In genomic region chr20:45933231-45934045, GRCh38 we compare ENCODE assay signal across 1 cellular context.
TF ChIP-seq lines count a peak whose summit lies in the region.

No MANE protein-coding gene starts in this region.

TF ChIP-seq in SK-N-SH, 30 proteins besides CTCF, POLR2A, EP300 and RAD21:
- TF ChIP-seq, protein P1, sequence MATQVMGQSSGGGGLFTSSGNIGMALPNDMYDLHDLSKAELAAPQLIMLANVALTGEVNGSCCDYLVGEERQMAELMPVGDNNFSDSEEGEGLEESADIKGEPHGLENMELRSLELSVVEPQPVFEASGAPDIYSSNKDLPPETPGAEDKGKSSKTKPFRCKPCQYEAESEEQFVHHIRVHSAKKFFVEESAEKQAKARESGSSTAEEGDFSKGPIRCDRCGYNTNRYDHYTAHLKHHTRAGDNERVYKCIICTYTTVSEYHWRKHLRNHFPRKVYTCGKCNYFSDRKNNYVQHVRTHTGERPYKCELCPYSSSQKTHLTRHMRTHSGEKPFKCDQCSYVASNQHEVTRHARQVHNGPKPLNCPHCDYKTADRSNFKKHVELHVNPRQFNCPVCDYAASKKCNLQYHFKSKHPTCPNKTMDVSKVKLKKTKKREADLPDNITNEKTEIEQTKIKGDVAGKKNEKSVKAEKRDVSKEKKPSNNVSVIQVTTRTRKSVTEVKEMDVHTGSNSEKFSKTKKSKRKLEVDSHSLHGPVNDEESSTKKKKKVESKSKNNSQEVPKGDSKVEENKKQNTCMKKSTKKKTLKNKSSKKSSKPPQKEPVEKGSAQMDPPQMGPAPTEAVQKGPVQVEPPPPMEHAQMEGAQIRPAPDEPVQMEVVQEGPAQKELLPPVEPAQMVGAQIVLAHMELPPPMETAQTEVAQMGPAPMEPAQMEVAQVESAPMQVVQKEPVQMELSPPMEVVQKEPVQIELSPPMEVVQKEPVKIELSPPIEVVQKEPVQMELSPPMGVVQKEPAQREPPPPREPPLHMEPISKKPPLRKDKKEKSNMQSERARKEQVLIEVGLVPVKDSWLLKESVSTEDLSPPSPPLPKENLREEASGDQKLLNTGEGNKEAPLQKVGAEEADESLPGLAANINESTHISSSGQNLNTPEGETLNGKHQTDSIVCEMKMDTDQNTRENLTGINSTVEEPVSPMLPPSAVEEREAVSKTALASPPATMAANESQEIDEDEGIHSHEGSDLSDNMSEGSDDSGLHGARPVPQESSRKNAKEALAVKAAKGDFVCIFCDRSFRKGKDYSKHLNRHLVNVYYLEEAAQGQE (IDR thresholded peaks at IDR 0.05; ENCODE audit: low read depth, low read length), result no peak
- TF ChIP-seq SMC3 (IDR thresholded peaks at IDR 0.05; ENCODE audit: low read depth, low read length), result peak; percentile 33; the same call in 1 of the 2 replicates
- TF ChIP-seq NFIC (IDR thresholded peaks at IDR 0.05; ENCODE audit: borderline replicate concordance), result peak; percentile 56
- TF ChIP-seq CHD2 (IDR thresholded peaks at IDR 0.05; ENCODE audit: low read length, partially characterized antibody), result peak; percentile 14
- TF ChIP-seq TAF1 (IDR thresholded peaks at IDR 0.05; ENCODE audit: borderline replicate concordance, low read depth, low read length), result 0 out of 2 replicates have a peak, but pooled peaks have one; percentile 27
- TF ChIP-seq, protein P2, sequence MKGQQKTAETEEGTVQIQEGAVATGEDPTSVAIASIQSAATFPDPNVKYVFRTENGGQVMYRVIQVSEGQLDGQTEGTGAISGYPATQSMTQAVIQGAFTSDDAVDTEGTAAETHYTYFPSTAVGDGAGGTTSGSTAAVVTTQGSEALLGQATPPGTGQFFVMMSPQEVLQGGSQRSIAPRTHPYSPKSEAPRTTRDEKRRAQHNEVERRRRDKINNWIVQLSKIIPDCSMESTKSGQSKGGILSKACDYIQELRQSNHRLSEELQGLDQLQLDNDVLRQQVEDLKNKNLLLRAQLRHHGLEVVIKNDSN (IDR thresholded peaks at IDR 0.05; ENCODE audit: borderline replicate concordance, low read depth), result no peak
- TF ChIP-seq GABPA (IDR thresholded peaks at IDR 0.05; ENCODE audit: low read depth), result no peak
- TF ChIP-seq RFX5 (IDR thresholded peaks at IDR 0.05; ENCODE audit: low read length), result no peak
- TF ChIP-seq TEAD4 (IDR thresholded peaks at IDR 0.05; ENCODE audit: borderline replicate concordance, insufficient read depth), result no peak
- no peak for TF ChIP-seq FOXJ3 (CRISPR knock-in tag; IDR thresholded peaks at IDR 0.05)
- TF ChIP-seq, protein P3, sequence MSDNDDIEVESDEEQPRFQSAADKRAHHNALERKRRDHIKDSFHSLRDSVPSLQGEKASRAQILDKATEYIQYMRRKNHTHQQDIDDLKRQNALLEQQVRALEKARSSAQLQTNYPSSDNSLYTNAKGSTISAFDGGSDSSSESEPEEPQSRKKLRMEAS (IDR thresholded peaks at IDR 0.05; ENCODE audit: low read depth), result 0 out of 2 replicates have a peak, but pooled peaks have one; percentile 26
- peak; percentile 74 for TF ChIP-seq MXI1 (IDR thresholded peaks at IDR 0.05; ENCODE audit: low read depth, low read length)
- TF ChIP-seq RXRA (IDR thresholded peaks at IDR 0.05; ENCODE audit: borderline replicate concordance, low read depth), result no peak
- TF ChIP-seq GATA2 (CRISPR knock-in tag; IDR thresholded peaks at IDR 0.05), result no peak
- TF ChIP-seq USF2 (IDR thresholded peaks at IDR 0.05; ENCODE audit: borderline replicate concordance, low read depth, low read length), result no peak
- peak; percentile 53; the same call in 1 of the 2 replicates for TF ChIP-seq POLR2AphosphoS5 (IDR thresholded peaks at IDR 0.05; ENCODE audit: low read depth, low read length)
- 0 out of 2 replicates have a peak, but pooled peaks have one; percentile 5 for TF ChIP-seq TCF12 (IDR thresholded peaks at IDR 0.05)
- no peak for TF ChIP-seq JUND (IDR thresholded peaks at IDR 0.05)
